In the genomic region with DNA sequence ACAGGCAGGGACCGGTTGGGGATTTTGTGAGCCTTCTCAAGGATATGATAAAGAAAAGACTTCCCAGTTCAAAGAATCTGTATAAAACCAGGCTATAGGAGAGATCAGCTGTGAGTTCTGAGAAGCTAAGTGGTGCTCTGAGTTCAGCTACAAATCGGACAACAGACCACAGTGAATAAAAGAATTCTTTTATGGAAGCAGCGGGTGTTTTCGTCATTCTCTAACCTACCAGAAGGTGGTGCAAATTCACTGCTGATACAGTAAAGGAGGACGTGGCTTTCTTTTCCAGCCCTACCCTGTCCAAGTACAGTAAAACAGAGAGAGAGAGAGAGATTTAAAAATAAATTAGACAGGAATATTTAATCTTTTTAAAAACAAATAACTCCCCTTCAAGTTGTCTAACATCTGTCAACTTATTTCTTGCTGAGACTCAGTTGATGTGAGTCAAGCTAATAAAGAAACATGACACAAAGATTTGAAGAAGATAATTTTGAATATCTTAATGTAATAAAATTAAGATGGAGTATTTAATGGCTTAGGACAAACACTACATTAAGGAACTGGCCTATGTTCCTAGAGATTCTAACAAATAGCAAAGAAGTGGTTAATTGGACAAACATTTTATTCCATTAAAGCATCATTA, we compare ENCODE assay signal across 8 cellular contexts.
DNase-seq lines count a peak whose midpoint lies in the region; ATAC-seq and TF ChIP-seq lines count a peak whose summit lies in the region.

No MANE protein-coding gene starts in this region.

- BruUV-seq in Calu3 (replicated peaks; lab: Mats Ljungman, UMichigan) = no TSS peak

- H3K36me3 Mint-ChIP-seq in Calu3 (ENCODE audit: insufficient read depth, unreplicated experiment) (no peaks in the 10 kb centered on the region), osteocyte (ENCODE audit: unreplicated experiment) (no peaks in the 10 kb centered on the region)

- TF ChIP-seq CTCF in Calu3 (IDR thresholded peaks at IDR 0.05; ENCODE audit: unreplicated experiment) (peak; percentile 57), fibroblast of villous mesenchyme (IDR thresholded peaks at IDR 0.05; ENCODE audit: insufficient read depth, low read depth, low read length) (peak; percentile 75), osteocyte (IDR thresholded peaks at IDR 0.05) (peak; percentile 76)

- H3K9me3 Mint-ChIP-seq in Calu3 (ENCODE audit: low read depth, unreplicated experiment) = no peaks in the 10 kb centered on the region
- no peaks in the 10 kb centered on the region for H3K9me3 Mint-ChIP-seq in osteocyte (ENCODE audit: unreplicated experiment)

- no peak overlapping the region for H3K4me3 ChIP-seq in fibroblast of villous mesenchyme (ENCODE audit: low read depth, low read length)

- H3K4me1 Mint-ChIP-seq in Calu3 (ENCODE audit: low read depth, unreplicated experiment) = peaks cover 25% of the 10 kb centered on the region
- H3K4me1 Mint-ChIP-seq in osteocyte (ENCODE audit: unreplicated experiment) = peaks cover 11% of the 10 kb centered on the region

- H3K4me3 Mint-ChIP-seq in Calu3 (ENCODE audit: low read depth, unreplicated experiment) (no peak overlapping the region), osteocyte (ENCODE audit: unreplicated experiment) (no peak overlapping the region)

- ATAC-seq in GM18907 (IDR thresholded peaks at IDR 0.05; ENCODE audit: unreplicated experiment) (peak; percentile 68), HG03139 (IDR thresholded peaks at IDR 0.05; ENCODE audit: unreplicated experiment) (peak; percentile 51)

- peak; percentile 71 for DNase-seq in Calu3
- peak; percentile 26 for DNase-seq in NCI-H2196 treated with DMSO at 0.1 percent for 48 hours (lab: John Stamatoyannopoulos, UW; ENCODE audit: unreplicated experiment)
- peak; percentile 45 for DNase-seq in activated CD4-positive, alpha-beta T cell treated with anti-CD3 and anti-CD28 coated beads for 48 hours
- peak; percentile 68 for DNase-seq in fibroblast of villous mesenchyme (ENCODE audit: low read depth)
- DNase-seq in osteocyte (ENCODE audit: extremely low spot score, unreplicated experiment) = no peak
- DNase-seq in HK-2 (ENCODE audit: unreplicated experiment) = no peak

- intact Hi-C loops in Calu3 (cut with micrococcal nuclease; ENCODE audit: unreplicated experiment) = loop anchor here (1.0 to 10.0 kb wide), 7 partner anchors 100 to 643 kb away; no protein-coding TSS in a partner anchor

- no peaks in the 10 kb centered on the region for H3K27me3 Mint-ChIP-seq in Calu3 (ENCODE audit: unreplicated experiment)
- peaks cover 80% of the 10 kb centered on the region for H3K27me3 Mint-ChIP-seq in osteocyte (ENCODE audit: unreplicated experiment)

- H3K27ac Mint-ChIP-seq in Calu3 (ENCODE audit: unreplicated experiment) = peak overlapping the region; percentile 65
- H3K27ac Mint-ChIP-seq in osteocyte (ENCODE audit: unreplicated experiment) = no peak overlapping the region

- CTCF ChIA-PET in Calu3 (lab: Charles Lee) = interaction anchor here (0.9 to 1.8 kb wide), 5 partner anchors 146 to 633 kb away, joined by 3 to 10 read pairs (median 5); no protein-coding TSS in a partner anchor

Comparison
In these comparisons a context has a peak if more than half of its experiments do, and no peak if none do; other contexts are left out.
1. DNase-seq: peak in Calu3 (single experiment), NCI-H2196 treated with DMSO at 0.1 percent for 48 hours (single experiment), activated CD4-positive, alpha-beta T cell treated with anti-CD3 and anti-CD28 coated beads for 48 hours (single experiment) and fibroblast of villous mesenchyme (single experiment); none in osteocyte (single experiment) and HK-2 (single experiment).
2. Peak in every context shown above with its lines, with median percentiles within 50 percentile points of each other: CTCF ChIP-seq.